1 cellular context compared by ENCODE assay signal in genomic region chr3:70803891-70804290, GRCh38.
TF ChIP-seq lines count a peak whose summit lies in the region.

No MANE protein-coding gene starts in this region.

TF ChIP-seq in GM23338, 12 proteins besides CTCF, POLR2A, EP300 and RAD21 (continued from another document):
- TF ChIP-seq, protein P1, sequence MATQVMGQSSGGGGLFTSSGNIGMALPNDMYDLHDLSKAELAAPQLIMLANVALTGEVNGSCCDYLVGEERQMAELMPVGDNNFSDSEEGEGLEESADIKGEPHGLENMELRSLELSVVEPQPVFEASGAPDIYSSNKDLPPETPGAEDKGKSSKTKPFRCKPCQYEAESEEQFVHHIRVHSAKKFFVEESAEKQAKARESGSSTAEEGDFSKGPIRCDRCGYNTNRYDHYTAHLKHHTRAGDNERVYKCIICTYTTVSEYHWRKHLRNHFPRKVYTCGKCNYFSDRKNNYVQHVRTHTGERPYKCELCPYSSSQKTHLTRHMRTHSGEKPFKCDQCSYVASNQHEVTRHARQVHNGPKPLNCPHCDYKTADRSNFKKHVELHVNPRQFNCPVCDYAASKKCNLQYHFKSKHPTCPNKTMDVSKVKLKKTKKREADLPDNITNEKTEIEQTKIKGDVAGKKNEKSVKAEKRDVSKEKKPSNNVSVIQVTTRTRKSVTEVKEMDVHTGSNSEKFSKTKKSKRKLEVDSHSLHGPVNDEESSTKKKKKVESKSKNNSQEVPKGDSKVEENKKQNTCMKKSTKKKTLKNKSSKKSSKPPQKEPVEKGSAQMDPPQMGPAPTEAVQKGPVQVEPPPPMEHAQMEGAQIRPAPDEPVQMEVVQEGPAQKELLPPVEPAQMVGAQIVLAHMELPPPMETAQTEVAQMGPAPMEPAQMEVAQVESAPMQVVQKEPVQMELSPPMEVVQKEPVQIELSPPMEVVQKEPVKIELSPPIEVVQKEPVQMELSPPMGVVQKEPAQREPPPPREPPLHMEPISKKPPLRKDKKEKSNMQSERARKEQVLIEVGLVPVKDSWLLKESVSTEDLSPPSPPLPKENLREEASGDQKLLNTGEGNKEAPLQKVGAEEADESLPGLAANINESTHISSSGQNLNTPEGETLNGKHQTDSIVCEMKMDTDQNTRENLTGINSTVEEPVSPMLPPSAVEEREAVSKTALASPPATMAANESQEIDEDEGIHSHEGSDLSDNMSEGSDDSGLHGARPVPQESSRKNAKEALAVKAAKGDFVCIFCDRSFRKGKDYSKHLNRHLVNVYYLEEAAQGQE (IDR thresholded peaks at IDR 0.05; ENCODE audit: unreplicated experiment), result no peak
- TF ChIP-seq EZH2phosphoT487 (IDR thresholded peaks at IDR 0.05; ENCODE audit: unreplicated experiment) (no peak), POLR2AphosphoS5 (IDR thresholded peaks at IDR 0.05; ENCODE audit: low read depth) (no peak), NANOG (IDR thresholded peaks at IDR 0.05; ENCODE audit: borderline replicate concordance) (no peak), STAT1 (IDR thresholded peaks at IDR 0.05; ENCODE audit: unreplicated experiment) (no peak), CREB1 (CRISPR knock-in tag; IDR thresholded peaks at IDR 0.05; ENCODE audit: low read depth) (no peak), ZNF331 (CRISPR knock-in tag; IDR thresholded peaks at IDR 0.05; ENCODE audit: low read depth) (no peak)
